Comparison of ENCODE assay signal across 19 cellular contexts in genomic region chr5:64666058-64666457, GRCh38. TPM values are rescaled to one million over a fixed set of nuclear protein-coding genes. Genes with fewer than 3 reads are reported as not detected.
DNase-seq lines count a peak whose midpoint lies in the region; ATAC-seq and TF ChIP-seq lines count a peak whose summit lies in the region.
"Had no signal": no experiment of that assay in that cellular context is flagged by ENCODE, and none has a peak within 500 bp of the region (broad histone marks: within the 10 kb centered on the region; RNA-seq: fewer than 3 reads in every experiment).

No MANE protein-coding gene starts in this region.

- H3K9me3 ChIP-seq in vagina (no peaks in the 10 kb centered on the region), heart right ventricle (no peaks in the 10 kb centered on the region)
- H3K9me3 ChIP-seq: spleen had no signal

- no peaks in the 10 kb centered on the region for H3K27me3 Mint-ChIP-seq in type B pancreatic cell

- no peaks in the 10 kb centered on the region for H3K4me1 Mint-ChIP-seq in type B pancreatic cell (ENCODE audit: unreplicated experiment)
- H3K4me1 Mint-ChIP-seq: activated B cell treated with CpG ODN at 0.5 μM for 24 hours; activated CD8-positive, alpha-beta memory T cell treated with anti-CD3 and anti-CD28 coated beads, Interleukin-2, amount 10 ng/mL, durations not matched to agents 7 days and 5 days; CD4-positive, CD25-positive, alpha-beta regulatory T cell; mesothelial cell of epicardium had no signal

- H3K27ac Mint-ChIP-seq in type B pancreatic cell, result peak overlapping the region; percentile 66
- H3K27ac Mint-ChIP-seq: activated B cell treated with CpG ODN at 0.5 μM for 24 hours; activated CD8-positive, alpha-beta memory T cell treated with anti-CD3 and anti-CD28 coated beads, Interleukin-2, amount 10 ng/mL, durations not matched to agents 7 days and 5 days; CD4-positive, CD25-positive, alpha-beta regulatory T cell; mesothelial cell of epicardium had no signal

- H3K36me3 ChIP-seq in vagina (no peaks in the 10 kb centered on the region), heart right ventricle (no peaks in the 10 kb centered on the region)
- H3K36me3 ChIP-seq: spleen had no signal

- ATAC-seq in heart right ventricle, result no peak
- ATAC-seq: activated CD8-positive, alpha-beta memory T cell treated with anti-CD3 and anti-CD28 coated beads, Interleukin-2, amount 10 ng/mL, durations not matched to agents 7 days and 5 days; stimulated activated naive CD8-positive, alpha-beta T cell treated with anti-CD3 and anti-CD28 coated beads, Interleukin-15, Interleukin-2, amounts not matched to agents 100 U/mL and 50 U/mL, for 24 hours had no signal

- TF ChIP-seq POLR2A in vagina (IDR thresholded peaks at IDR 0.05), result no peak

- H3K36me3 Mint-ChIP-seq in type B pancreatic cell, result no peaks in the 10 kb centered on the region
- H3K36me3 Mint-ChIP-seq: activated CD8-positive, alpha-beta memory T cell treated with anti-CD3 and anti-CD28 coated beads, Interleukin-2, amount 10 ng/mL, durations not matched to agents 7 days and 5 days; CD4-positive, CD25-positive, alpha-beta regulatory T cell; mesothelial cell of epicardium had no signal

- H3K4me1 ChIP-seq in vagina (no peaks in the 10 kb centered on the region), heart right ventricle (no peaks in the 10 kb centered on the region)
- H3K4me1 ChIP-seq: spleen had no signal

- H3K9me3 Mint-ChIP-seq in type B pancreatic cell, result no peaks in the 10 kb centered on the region
- H3K9me3 Mint-ChIP-seq: activated B cell treated with CpG ODN at 0.5 μM for 24 hours, mesothelial cell of epicardium had no signal

- peak overlapping the region; percentile 25; the same call in 1 of the 2 replicates for H3K27ac ChIP-seq in VCaP
- no peak overlapping the region for H3K27ac ChIP-seq in vagina
- no peak overlapping the region for H3K27ac ChIP-seq in heart right ventricle
- H3K27ac ChIP-seq: HL-60, spleen had no signal

- H3K4me3 ChIP-seq in fibroblast of pulmonary artery (replicated peaks; ENCODE audit: low read depth, low read length), result no peak overlapping the region
- H3K4me3 ChIP-seq in vagina, result no peak overlapping the region
- no peak overlapping the region for H3K4me3 ChIP-seq in heart right ventricle
- H3K4me3 ChIP-seq: spleen had no signal

- H3K27me3 ChIP-seq in vagina (no peaks in the 10 kb centered on the region), heart right ventricle (peaks cover 0 to 25% (median 9%) of the 10 kb centered on the region in 7 donors)

- no peak overlapping the region for H3K4me3 Mint-ChIP-seq in type B pancreatic cell
- H3K4me3 Mint-ChIP-seq: activated B cell treated with CpG ODN at 0.5 μM for 24 hours; activated CD8-positive, alpha-beta memory T cell treated with anti-CD3 and anti-CD28 coated beads, Interleukin-2, amount 10 ng/mL, durations not matched to agents 7 days and 5 days; CD4-positive, CD25-positive, alpha-beta regulatory T cell; mesothelial cell of epicardium had no signal

- intact Hi-C loops in vagina (cut with DNase I) (no loop called here), heart right ventricle (cut with DNase I) (no loop called here)

- no peak for TF ChIP-seq CTCF in VCaP (conservative IDR thresholded peaks at IDR 0.05)
- no peak for TF ChIP-seq CTCF in fibroblast of pulmonary artery (IDR thresholded peaks at IDR 0.05; ENCODE audit: low read length, missing control alignments)
- no peak for TF ChIP-seq CTCF in type B pancreatic cell (conservative IDR thresholded peaks at IDR 0.05)
- TF ChIP-seq CTCF in vagina (IDR thresholded peaks at IDR 0.05), result no peak
- no peak for TF ChIP-seq CTCF in heart right ventricle (IDR thresholded peaks at IDR 0.05)

- DNase-seq in HS-27A (ENCODE audit: low read depth) (peak; percentile 7), fibroblast of pulmonary artery (ENCODE audit: low read depth) (peak; percentile 85), type B pancreatic cell (ENCODE audit: extremely low spot score, unreplicated experiment) (no peak), vagina (ENCODE audit: extremely low spot score in 2 of 2) (no peak), heart right ventricle (no peak), retina (no peak)
- DNase-seq: activated B cell treated with CpG ODN at 0.5 μM for 24 hours; activated CD8-positive, alpha-beta memory T cell treated with anti-CD3 and anti-CD28 coated beads, Interleukin-2, amount 10 ng/mL, durations not matched to agents 7 days and 5 days; CD4-positive, CD25-positive, alpha-beta regulatory T cell; effector CD8-positive, alpha-beta T cell; GDM1; islet precursor cell; occipital lobe; spleen; stimulated activated naive CD8-positive, alpha-beta T cell treated with anti-CD3 and anti-CD28 coated beads, Interleukin-15, Interleukin-2, amounts not matched to agents 100 U/mL and 50 U/mL, for 24 hours had no signal

RNA-seq across cellular contexts. Expression of gene SHISAL2B, which starts 24.2 kb away (rescaled TPM):
- 0.63 TPM in 1 of 2 replicates, not detected in the other for total RNA-seq in type B pancreatic cell (ENCODE audit: low replicate concordance)
- not detected for total RNA-seq in vagina
- total RNA-seq in heart right ventricle, result not detected
- polyA plus RNA-seq in heart right ventricle, result not detected
- total RNA-seq: activated B cell treated with CpG ODN at 0.5 μM for 24 hours; activated CD8-positive, alpha-beta memory T cell treated with anti-CD3 and anti-CD28 coated beads, Interleukin-2, amount 10 ng/mL, durations not matched to agents 7 days and 5 days; cardiac septum; CD4-positive, CD25-positive, alpha-beta regulatory T cell; mesothelial cell of epicardium; occipital lobe; spleen had no signal
- polyA plus RNA-seq: CD4-positive, CD25-positive, alpha-beta regulatory T cell; spleen had no signal

Comparison
In these comparisons a context has a peak if more than half of its experiments do, and no peak if none do; other contexts are left out.
1. DNase-seq: peak in HS-27A (single experiment) and fibroblast of pulmonary artery (single experiment); none in type B pancreatic cell (single experiment), vagina (0 of 2), heart right ventricle (0 of 2) and retina (single experiment).